16 cellular contexts compared by ENCODE assay signal in the genomic region with DNA sequence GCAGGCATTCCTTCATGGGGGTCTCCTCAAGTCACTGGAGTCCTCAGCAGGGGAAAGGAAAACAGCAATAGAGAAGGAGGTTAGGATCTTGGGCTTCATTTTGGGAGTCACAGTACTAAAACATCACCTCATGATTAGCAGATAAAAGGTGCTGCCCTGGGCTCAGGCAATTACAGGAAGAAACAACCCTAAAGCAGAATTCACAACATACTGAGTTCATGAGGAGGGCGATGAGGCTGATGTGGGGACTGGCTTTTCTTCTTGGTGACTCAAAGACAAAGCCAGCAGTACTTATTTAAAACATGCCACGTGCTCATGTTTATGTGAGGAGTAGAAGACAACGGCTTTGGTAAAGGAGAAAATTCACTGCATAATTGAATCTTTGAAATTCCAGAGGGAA.
"Had no signal": no experiment of that assay in that cellular context is flagged by ENCODE, and none has a peak within 500 bp of the region (broad histone marks: within the 10 kb centered on the region; RNA-seq: fewer than 3 reads in every experiment).

No MANE protein-coding gene starts in this region.

- ATAC-seq: activated naive CD8-positive, alpha-beta T cell treated with anti-CD3 and anti-CD28 coated beads, Interleukin-2, amount 50 U/mL, for 24 hours; gastrocnemius medialis; heart left ventricle had no signal

- H3K36me3 ChIP-seq: breast epithelium, gastrocnemius medialis, heart left ventricle, SJSA1, tibial artery, uterus had no signal

- H3K4me3 ChIP-seq: breast epithelium, gastrocnemius medialis, heart left ventricle, SJSA1, skin epidermis, tibial artery, uterus had no signal

- H3K27ac ChIP-seq: breast epithelium, gastrocnemius medialis, heart left ventricle, SJSA1, skin epidermis, tibial artery, uterus had no signal

- H3K4me3 Mint-ChIP-seq: activated naive CD8-positive, alpha-beta T cell treated with anti-CD3 and anti-CD28 coated beads, Interleukin-2, amount 50 U/mL, for 24 hours; nephron had no signal

- H3K27me3 ChIP-seq: breast epithelium, gastrocnemius medialis, heart left ventricle, SJSA1, tibial artery, uterus had no signal

- H3K9me3 ChIP-seq: breast epithelium, gastrocnemius medialis, heart left ventricle, SJSA1, tibial artery, uterus had no signal

- H3K4me1 ChIP-seq: breast epithelium, gastrocnemius medialis, SJSA1, tibial artery, uterus had no signal

- H3K9me3 Mint-ChIP-seq: nephron had no signal

- H3K27me3 Mint-ChIP-seq: activated naive CD8-positive, alpha-beta T cell treated with anti-CD3 and anti-CD28 coated beads, Interleukin-2, amount 50 U/mL, for 24 hours had no signal

- DNase-seq: activated CD4-positive, CD25-positive, alpha-beta regulatory T cell; activated naive CD8-positive, alpha-beta T cell treated with anti-CD3 and anti-CD28 coated beads, Interleukin-2, amount 50 U/mL, for 24 hours; aorta; cerebellar nuclear complex; effector memory CD4-positive, alpha-beta T cell; gastrocnemius medialis; heart left ventricle; nucleus accumbens; posterior cingulate gyrus; retina; tibial artery; uterus had no signal

- H3K27ac Mint-ChIP-seq: activated naive CD8-positive, alpha-beta T cell treated with anti-CD3 and anti-CD28 coated beads, Interleukin-2, amount 50 U/mL, for 24 hours; nephron had no signal
